ENCODE assay signal across 8 cellular contexts in the genomic region with DNA sequence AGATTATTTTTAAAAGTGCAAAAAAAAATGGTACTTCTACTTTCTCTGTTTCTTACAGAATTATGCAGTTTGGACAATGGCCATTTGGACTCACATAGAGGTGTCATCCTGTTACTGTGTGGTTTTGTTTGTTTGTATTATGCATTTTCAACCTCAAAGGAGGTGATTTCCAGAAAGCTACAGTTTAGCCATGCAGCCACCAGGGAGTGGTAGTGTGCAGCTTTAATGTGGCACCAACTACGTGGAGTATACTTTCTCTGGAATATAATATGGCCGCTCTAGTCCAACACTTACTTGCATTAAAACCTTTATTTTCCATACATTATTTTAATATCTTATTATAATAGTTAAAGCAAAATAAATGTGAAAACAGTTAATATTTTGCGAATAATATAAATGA.
DNase-seq lines count a peak whose midpoint lies in the region; ATAC-seq and TF ChIP-seq lines count a peak whose summit lies in the region.

No MANE protein-coding gene starts in this region.

- peak; percentile 42; the same call in 1 of the 2 replicates for TF ChIP-seq CTCF in GM12875 (IDR thresholded peaks at IDR 0.05; ENCODE audit: borderline replicate concordance, insufficient read depth, low read depth, low read length)
- TF ChIP-seq CTCF in HFFc6 (IDR thresholded peaks at IDR 0.05) = peak; percentile 57
- peak in 4 of 6 experiments; percentile 14 to 68 (median 62) for TF ChIP-seq CTCF in Peyer's patch (IDR thresholded peaks at IDR 0.05)
- peak in 2 of 11 experiments; percentile 16 to 30 for TF ChIP-seq CTCF in spleen (IDR thresholded peaks at IDR 0.05 in 8 of 11, conservative IDR thresholded peaks at IDR 0.05 in 3 of 11)

- H3K27ac ChIP-seq in Peyer's patch (no peak overlapping the region), mesenchymal stem cell (ENCODE audit: low read length, poor library complexity, severe bottlenecking) (no peak overlapping the region), spleen (no peak overlapping the region)

- H4K91ac ChIP-seq in mesenchymal stem cell (ENCODE audit: low read length) = no peak overlapping the region

- no peak overlapping the region for H3K4ac ChIP-seq in mesenchymal stem cell (ENCODE audit: low read depth in 1 of 2, low read length in 2 of 2)

- no peak overlapping the region for H2AFZ ChIP-seq in mesenchymal stem cell (ENCODE audit: low read depth, low read length)

- TF ChIP-seq POLR2A in Peyer's patch (IDR thresholded peaks at IDR 0.05) (no peak), spleen (IDR thresholded peaks at IDR 0.05) (no peak)

- WGBS in mesenchymal stem cell = 67% methylated on average over 2 of the region's 3 CpGs
- 60 to 72% (median 63%) methylated on average over 3 of the region's 3 CpGs for WGBS in spleen, 5 donors

- no peak overlapping the region for H2BK120ac ChIP-seq in mesenchymal stem cell (ENCODE audit: low read depth, low read length)

- H3K79me1 ChIP-seq in mesenchymal stem cell (replicated peaks; ENCODE audit: low read length, poor library complexity, severe bottlenecking) = no peaks in the 10 kb centered on the region

- H3K14ac ChIP-seq in mesenchymal stem cell (ENCODE audit: low read length in 2 of 2) = no peak overlapping the region

- no peaks in the 10 kb centered on the region for H3K4me1 ChIP-seq in Peyer's patch
- H3K4me1 ChIP-seq in mesenchymal stem cell (ENCODE audit: control insufficient read depth, insufficient read depth, low read depth, low read length) = no peaks in the 10 kb centered on the region
- no peaks in the 10 kb centered on the region for H3K4me1 ChIP-seq in spleen

- H2AK5ac ChIP-seq in mesenchymal stem cell (ENCODE audit: low read length, severe bottlenecking) = no peak overlapping the region

- H3K36me3 ChIP-seq in Peyer's patch (no peaks in the 10 kb centered on the region), mesenchymal stem cell (ENCODE audit: control insufficient read depth in 1 of 2, insufficient read depth in 2 of 2, low read depth in 1 of 2, low read length in 2 of 2) (no peaks in the 10 kb centered on the region), spleen (no peaks in the 10 kb centered on the region)

- no peak overlapping the region for H2BK5ac ChIP-seq in mesenchymal stem cell (ENCODE audit: low read depth, low read length, poor library complexity, severe bottlenecking)

- H3K18ac ChIP-seq in mesenchymal stem cell (ENCODE audit: low read depth in 1 of 2, low read length in 2 of 2) = no peak overlapping the region

- no peaks in the 10 kb centered on the region for H3K4me1 Mint-ChIP-seq in HFFc6 (ENCODE audit: low read depth)

- H3K27ac Mint-ChIP-seq in HFFc6 = no peak overlapping the region

- intact Hi-C loops in spleen (cut with DNase I; ENCODE audit: low total_unique reads) = no loop called here

- H3K9me3 Mint-ChIP-seq in HFFc6 = no peaks in the 10 kb centered on the region

- no peak overlapping the region for H2BK15ac ChIP-seq in mesenchymal stem cell (ENCODE audit: low read depth, poor library complexity, severe bottlenecking)

- H3K27me3 ChIP-seq in Peyer's patch (no peaks in the 10 kb centered on the region), mesenchymal stem cell (ENCODE audit: control insufficient read depth in 1 of 2, insufficient read depth in 1 of 2, low read length in 2 of 2) (no peaks in the 10 kb centered on the region), spleen (replicated peaks in 1 of 7) (no peaks in the 10 kb centered on the region)

- no peaks in the 10 kb centered on the region for H3K9me3 ChIP-seq in Peyer's patch
- H3K9me3 ChIP-seq in mesenchymal stem cell (ENCODE audit: control insufficient read depth, low read length) = no peaks in the 10 kb centered on the region
- H3K9me3 ChIP-seq in spleen = no peaks in the 10 kb centered on the region

- DNase-seq in HFFc6 (peak; percentile 4), Peyer's patch (peak in 1 of 3 donors; percentile 53), mesenchymal stem cell (peak; percentile 24), spleen (no peak), activated T-cell treated with anti-CD3 and anti-CD28 coated beads for 4 hours (no peak)
- DNase-seq in activated CD8-positive, alpha-beta memory T cell treated with anti-CD3 and anti-CD28 coated beads for 24 hours = no peak

- no peak overlapping the region for H2BK12ac ChIP-seq in mesenchymal stem cell (ENCODE audit: low read length in 2 of 2)

- no peak overlapping the region for H3K4me2 ChIP-seq in mesenchymal stem cell (ENCODE audit: low read length, poor library complexity, severe bottlenecking)

- no peak overlapping the region for H3K23ac ChIP-seq in mesenchymal stem cell (ENCODE audit: low read length in 2 of 2)

- no peak for ATAC-seq in GM18517 (IDR thresholded peaks at IDR 0.05; ENCODE audit: unreplicated experiment)

- peaks cover 2% of the 10 kb centered on the region for H3K27me3 Mint-ChIP-seq in HFFc6 (ENCODE audit: insufficient read depth)

- no peak overlapping the region for H3K9ac ChIP-seq in mesenchymal stem cell (ENCODE audit: low read length)

- no peak overlapping the region for H4K8ac ChIP-seq in mesenchymal stem cell (ENCODE audit: low read length)

- no peak overlapping the region for H3K4me3 ChIP-seq in GM12875 (ENCODE audit: low read depth, low read length)
- no peak overlapping the region for H3K4me3 ChIP-seq in Peyer's patch
- H3K4me3 ChIP-seq in mesenchymal stem cell (ENCODE audit: insufficient read depth in 1 of 2, low read depth in 1 of 2, low read length in 2 of 2) = no peak overlapping the region
- no peak overlapping the region for H3K4me3 ChIP-seq in spleen

- no peak overlapping the region for H3K4me3 Mint-ChIP-seq in HFFc6

- H3K36me3 Mint-ChIP-seq in HFFc6 (ENCODE audit: low read depth) = no peaks in the 10 kb centered on the region

Comparison
In these comparisons a context has a peak if more than half of its experiments do, and no peak if none do; other contexts are left out.
1. DNase-seq: peak in HFFc6 (single experiment) and mesenchymal stem cell (single experiment); none in activated CD8-positive, alpha-beta memory T cell treated with anti-CD3 and anti-CD28 coated beads for 24 hours (single experiment), spleen (single experiment) and activated T-cell treated with anti-CD3 and anti-CD28 coated beads for 4 hours (single experiment).